In genomic region chr17:34981538-34982241, GRCh38 we compare ENCODE assay signal across 8 cellular contexts. TPM values are rescaled to one million over a fixed set of nuclear protein-coding genes. Genes with fewer than 3 reads are reported as not detected.
DNase-seq lines count a peak whose midpoint lies in the region; ATAC-seq and TF ChIP-seq lines count a peak whose summit lies in the region.

No MANE protein-coding gene starts in this region.

- peaks cover 52% of the 10 kb centered on the region for H3K4me1 Mint-ChIP-seq in activated CD4-positive, alpha-beta memory T cell treated with anti-CD3 and anti-CD28 coated beads for 36 hours (ENCODE audit: low read depth)
- H3K4me1 Mint-ChIP-seq in stimulated activated naive CD8-positive, alpha-beta T cell treated with anti-CD3 and anti-CD28 coated beads, Interleukin-15, amount 100 ng/mL, for 72 hours, result peaks cover 58% of the 10 kb centered on the region

- H3K27ac Mint-ChIP-seq in activated CD4-positive, alpha-beta memory T cell treated with anti-CD3 and anti-CD28 coated beads for 36 hours, result peak overlapping the region; percentile 91
- H3K27ac Mint-ChIP-seq in stimulated activated naive CD8-positive, alpha-beta T cell treated with anti-CD3 and anti-CD28 coated beads, Interleukin-15, amount 100 ng/mL, for 72 hours, result peak overlapping the region; percentile 95 to 97

- CTCF ChIA-PET in HEK293 (lab: Yijun Ruan, JAX), result interaction anchor here (0.6 to 2.4 kb wide), 8 partner anchors 9 to 780 kb away, joined by 3 to 12 read pairs (median 3); partner anchors contain the start of gene RAD51D
- CTCF ChIA-PET in activated CD4-positive, alpha-beta memory T cell treated with anti-CD3 and anti-CD28 coated beads for 36 hours (lab: Charles Lee), result interaction anchor here (0.7 to 5.1 kb wide), 8 partner anchors 17 to 439 kb away, joined by 3 to 30 read pairs (median 4); partner anchors contain the start of gene RAD51D

- no peaks in the 10 kb centered on the region for H3K27me3 ChIP-seq in BE2C

- peaks cover 7% of the 10 kb centered on the region for H3K4me1 ChIP-seq in BE2C
- peaks cover 10% of the 10 kb centered on the region for H3K4me1 ChIP-seq in HEK293 (ENCODE audit: control insufficient read depth, insufficient read depth, low read length)

- H3K27ac ChIP-seq in HEK293 (ENCODE audit: extremely low read depth, low read depth, low read length), result peak overlapping the region; percentile 94

- no peak for ATAC-seq in stimulated activated naive CD8-positive, alpha-beta T cell treated with anti-CD3 and anti-CD28 coated beads, Interleukin-15, amount 100 ng/mL, for 72 hours

- no peak for TF ChIP-seq CTCF in BE2C (IDR thresholded peaks at IDR 0.05; ENCODE audit: low read depth, low read length)
- TF ChIP-seq CTCF in HEK293 (tag by site-specific recombination; IDR thresholded peaks at IDR 0.05), result no peak

- H3K36me3 ChIP-seq in BE2C (peaks cover 34% of the 10 kb centered on the region), HEK293 (ENCODE audit: control insufficient read depth in 2 of 2, insufficient read depth in 1 of 2, low read length in 2 of 2) (peaks cover 27 to 38% of the 10 kb centered on the region in 2 experiments)

- POLR2A ChIA-PET in HEK293 (lab: Yijun Ruan, JAX), result interaction anchor here (1.1 to 1.6 kb wide), 3 partner anchors 20 to 82 kb away, joined by 4 to 5 read pairs (median 5); partner anchors contain the start of genes CCT6B, RFFL and ZNF830
- POLR2A ChIA-PET in activated CD4-positive, alpha-beta memory T cell treated with anti-CD3 and anti-CD28 coated beads for 36 hours (lab: Charles Lee), result interaction anchor here (1.1 to 3.4 kb wide), 5 partner anchors 20 to 137 kb away, joined by 3 to 13 read pairs (median 6); partner anchors contain the start of genes CCT6B and ZNF830

- peaks cover 16% of the 10 kb centered on the region for H3K36me3 Mint-ChIP-seq in activated CD4-positive, alpha-beta memory T cell treated with anti-CD3 and anti-CD28 coated beads for 36 hours

- peak overlapping the region; percentile 80 for H3K4me3 Mint-ChIP-seq in activated CD4-positive, alpha-beta memory T cell treated with anti-CD3 and anti-CD28 coated beads for 36 hours
- peak overlapping the region; percentile 90 to 96 for H3K4me3 Mint-ChIP-seq in stimulated activated naive CD8-positive, alpha-beta T cell treated with anti-CD3 and anti-CD28 coated beads, Interleukin-15, amount 100 ng/mL, for 72 hours

- no peaks in the 10 kb centered on the region for H3K27me3 Mint-ChIP-seq in activated CD4-positive, alpha-beta memory T cell treated with anti-CD3 and anti-CD28 coated beads for 36 hours
- no peaks in the 10 kb centered on the region for H3K27me3 Mint-ChIP-seq in stimulated activated naive CD8-positive, alpha-beta T cell treated with anti-CD3 and anti-CD28 coated beads, Interleukin-15, amount 100 ng/mL, for 72 hours

- no peaks in the 10 kb centered on the region for H3K9me3 ChIP-seq in BE2C
- H3K9me3 ChIP-seq in HEK293 (ENCODE audit: control insufficient read depth, insufficient read depth, low read depth, low read length), result no peaks in the 10 kb centered on the region

- intact Hi-C loops in activated CD4-positive, alpha-beta memory T cell treated with anti-CD3 and anti-CD28 coated beads for 36 hours (cut with micrococcal nuclease), result loop anchor here (2.0 to 5.0 kb wide), 6 partner anchors 41 to 556 kb away; partner anchors contain the start of genes RAD51D, RFFL and SLFN12L

- DNase-seq in BE2C, result no peak
- no peak for DNase-seq in activated CD4-positive, alpha-beta memory T cell treated with anti-CD3 and anti-CD28 coated beads for 36 hours
- no peak for DNase-seq in stimulated activated naive CD8-positive, alpha-beta T cell treated with anti-CD3 and anti-CD28 coated beads, Interleukin-15, amount 100 ng/mL, for 72 hours
- no peak for DNase-seq in AML-193 (lab: John Stamatoyannopoulos, UW)
- no peak for DNase-seq in germinal center (ENCODE audit: low spot score)
- no peak for DNase-seq in NCI-H345 treated with DMSO at 0.1 percent for 48 hours (lab: John Stamatoyannopoulos, UW; ENCODE audit: unreplicated experiment)

- H3K4me3 ChIP-seq in BE2C (ENCODE audit: low read depth, low read length) (peak overlapping the region; percentile 79), HEK293 (ENCODE audit: low read depth, low read length) (peak overlapping the region; percentile 84), iPS-11a (ENCODE audit: low read depth, low read length) (peak overlapping the region; percentile 69)

- no peaks in the 10 kb centered on the region for H3K9me3 Mint-ChIP-seq in activated CD4-positive, alpha-beta memory T cell treated with anti-CD3 and anti-CD28 coated beads for 36 hours
- no peaks in the 10 kb centered on the region for H3K9me3 Mint-ChIP-seq in stimulated activated naive CD8-positive, alpha-beta T cell treated with anti-CD3 and anti-CD28 coated beads, Interleukin-15, amount 100 ng/mL, for 72 hours

TF ChIP-seq in HEK293, 187 proteins besides CTCF, POLR2A, EP300 and RAD21 (continues in another document):
- TF ChIP-seq ZBTB21 (tag by site-specific recombination; IDR thresholded peaks at IDR 0.05) (peak; percentile 94), ZBTB11 (tag by site-specific recombination; conservative IDR thresholded peaks at IDR 0.05; ENCODE audit: low read depth) (no peak), ZNF391 (tag by site-specific recombination; IDR thresholded peaks at IDR 0.05; ENCODE audit: borderline replicate concordance, low read depth) (peak; percentile 98; the same call in 1 of the 2 replicates), ZNF157 (tag by site-specific recombination; IDR thresholded peaks at IDR 0.05) (no peak), BCL11A (tag by site-specific recombination; IDR thresholded peaks at IDR 0.05; ENCODE audit: low read depth) (peak; percentile 98)
- TF ChIP-seq, protein P1, sequence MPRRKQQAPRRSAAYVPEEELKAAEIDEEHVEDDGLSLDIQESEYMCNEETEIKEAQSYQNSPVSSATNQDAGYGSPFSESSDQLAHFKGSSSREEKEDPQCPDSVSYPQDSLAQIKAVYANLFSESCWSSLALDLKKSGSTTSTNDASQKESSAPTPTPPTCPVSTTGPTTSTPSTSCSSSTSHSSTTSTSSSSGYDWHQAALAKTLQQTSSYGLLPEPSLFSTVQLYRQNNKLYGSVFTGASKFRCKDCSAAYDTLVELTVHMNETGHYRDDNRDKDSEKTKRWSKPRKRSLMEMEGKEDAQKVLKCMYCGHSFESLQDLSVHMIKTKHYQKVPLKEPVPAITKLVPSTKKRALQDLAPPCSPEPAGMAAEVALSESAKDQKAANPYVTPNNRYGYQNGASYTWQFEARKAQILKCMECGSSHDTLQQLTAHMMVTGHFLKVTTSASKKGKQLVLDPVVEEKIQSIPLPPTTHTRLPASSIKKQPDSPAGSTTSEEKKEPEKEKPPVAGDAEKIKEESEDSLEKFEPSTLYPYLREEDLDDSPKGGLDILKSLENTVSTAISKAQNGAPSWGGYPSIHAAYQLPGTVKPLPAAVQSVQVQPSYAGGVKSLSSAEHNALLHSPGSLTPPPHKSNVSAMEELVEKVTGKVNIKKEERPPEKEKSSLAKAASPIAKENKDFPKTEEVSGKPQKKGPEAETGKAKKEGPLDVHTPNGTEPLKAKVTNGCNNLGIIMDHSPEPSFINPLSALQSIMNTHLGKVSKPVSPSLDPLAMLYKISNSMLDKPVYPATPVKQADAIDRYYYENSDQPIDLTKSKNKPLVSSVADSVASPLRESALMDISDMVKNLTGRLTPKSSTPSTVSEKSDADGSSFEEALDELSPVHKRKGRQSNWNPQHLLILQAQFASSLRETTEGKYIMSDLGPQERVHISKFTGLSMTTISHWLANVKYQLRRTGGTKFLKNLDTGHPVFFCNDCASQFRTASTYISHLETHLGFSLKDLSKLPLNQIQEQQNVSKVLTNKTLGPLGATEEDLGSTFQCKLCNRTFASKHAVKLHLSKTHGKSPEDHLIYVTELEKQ (tag by site-specific recombination; IDR thresholded peaks at IDR 0.05; ENCODE audit: borderline replicate concordance), result peak; percentile 99

RNA-seq across cellular contexts. Expression of gene LIG3, which starts 1.4 kb away (rescaled TPM):
- 86.0 TPM for polyA plus RNA-seq in BE2C (2012; ENCODE audit: insufficient read depth, insufficient read length, low read depth)
- total RNA-seq in activated CD4-positive, alpha-beta memory T cell treated with anti-CD3 and anti-CD28 coated beads for 36 hours, result 10 to 100 TPM; 48.3 to 48.7 TPM

RNA-seq across cellular contexts. Expression of gene ZNF830, which starts 20.4 kb away (rescaled TPM):
- polyA plus RNA-seq in BE2C (2012; ENCODE audit: insufficient read depth, insufficient read length, low read depth), result 56.1 TPM
- total RNA-seq in activated CD4-positive, alpha-beta memory T cell treated with anti-CD3 and anti-CD28 coated beads for 36 hours, result 10 to 100 TPM; 19.5 to 20.7 TPM

RNA-seq across cellular contexts. Expression of gene CCT6B, which starts 20.4 kb away (rescaled TPM):
- 4.2 TPM for polyA plus RNA-seq in BE2C (2012; ENCODE audit: insufficient read depth, insufficient read length, low read depth)
- total RNA-seq in activated CD4-positive, alpha-beta memory T cell treated with anti-CD3 and anti-CD28 coated beads for 36 hours, result 1 to 10 TPM; 1.1 to 1.3 TPM
